Comparison of ENCODE assay signal across 35 cellular contexts in genomic region chr11:56740107-56740506, GRCh38. TPM values are rescaled to one million over a fixed set of nuclear protein-coding genes. Genes with fewer than 3 reads are reported as not detected.
"Had no signal": no experiment of that assay in that cellular context is flagged by ENCODE, and none has a peak within 500 bp of the region (broad histone marks: within the 10 kb centered on the region; RNA-seq: fewer than 3 reads in every experiment).

No MANE protein-coding gene starts in this region.

- H3K27ac Mint-ChIP-seq: activated CD4-positive, alpha-beta memory T cell treated with anti-CD3 and anti-CD28 coated beads for 36 hours; activated CD4-positive, alpha-beta T cell treated with anti-CD3 and anti-CD28 coated beads for 36 hours; activated CD4-positive, alpha-beta T cell treated with anti-CD3 and anti-CD28 coated beads, Interleukin-2, amount 10 ng/mL, durations not matched to agents 24 days and 14 days; activated CD8-positive, alpha-beta memory T cell treated with anti-CD3 and anti-CD28 coated beads, Interleukin-2, amount 10 ng/mL, durations not matched to agents 7 days and 5 days; activated CD8-positive, alpha-beta T cell treated with anti-CD3 and anti-CD28 coated beads, Interleukin-2, amount 10 ng/mL, durations not matched to agents 7 days and 5 days; activated naive CD4-positive, alpha-beta T cell treated with anti-CD3 and anti-CD28 coated beads, Interleukin-2, amount 10 ng/mL, durations not matched to agents 7 days and 5 days; activated naive CD4-positive, alpha-beta T cell treated with anti-CD3 and anti-CD28 coated beads, Interleukin-2, amount 50 U/mL, for 72 hours; activated naive CD8-positive, alpha-beta T cell treated with anti-CD3 and anti-CD28 coated beads, Interleukin-2, amount 10 ng/mL, durations not matched to agents 7 days and 5 days; activated T-cell treated with anti-CD3 and anti-CD28 coated beads, Interleukin-2, amount 50 U/mL, for 72 hours; brain; effector memory CD8-positive, alpha-beta T cell had no signal

- FAIRE-seq: colon had no signal

- H3K36me3 Mint-ChIP-seq: activated CD4-positive, alpha-beta memory T cell treated with anti-CD3 and anti-CD28 coated beads for 36 hours; activated CD8-positive, alpha-beta memory T cell treated with anti-CD3 and anti-CD28 coated beads, Interleukin-2, amount 10 ng/mL, durations not matched to agents 7 days and 5 days; activated naive CD4-positive, alpha-beta T cell treated with anti-CD3 and anti-CD28 coated beads, Interleukin-2, amount 10 ng/mL, durations not matched to agents 7 days and 5 days; activated naive CD4-positive, alpha-beta T cell treated with anti-CD3 and anti-CD28 coated beads, Interleukin-2, amount 50 U/mL, for 72 hours; activated naive CD8-positive, alpha-beta T cell treated with anti-CD3 and anti-CD28 coated beads, Interleukin-2, amount 10 ng/mL, durations not matched to agents 7 days and 5 days; brain had no signal

- H3K4me1 Mint-ChIP-seq: activated CD4-positive, alpha-beta T cell treated with anti-CD3 and anti-CD28 coated beads for 36 hours; activated CD4-positive, alpha-beta T cell treated with anti-CD3 and anti-CD28 coated beads, Interleukin-2, amount 10 ng/mL, durations not matched to agents 24 days and 14 days; activated CD8-positive, alpha-beta memory T cell treated with anti-CD3 and anti-CD28 coated beads, Interleukin-2, amount 10 ng/mL, durations not matched to agents 7 days and 5 days; activated naive CD4-positive, alpha-beta T cell treated with anti-CD3 and anti-CD28 coated beads, Interleukin-2, amount 10 ng/mL, durations not matched to agents 7 days and 5 days; activated naive CD8-positive, alpha-beta T cell treated with anti-CD3 and anti-CD28 coated beads, Interleukin-2, amount 10 ng/mL, durations not matched to agents 7 days and 5 days; brain; central memory CD8-positive, alpha-beta T cell had no signal

- H3K36me3 ChIP-seq: ascending aorta, breast epithelium, esophagus muscularis mucosa, gastrocnemius medialis, heart left ventricle had no signal

- DNase-seq: activated CD4-positive, alpha-beta memory T cell treated with anti-CD3 and anti-CD28 coated beads for 36 hours; activated CD4-positive, alpha-beta T cell treated with anti-CD3 and anti-CD28 coated beads for 36 hours; activated CD4-positive, alpha-beta T cell treated with anti-CD3 and anti-CD28 coated beads, Interleukin-2, amount 10 ng/mL, durations not matched to agents 24 days and 14 days; activated CD4-positive, CD25-positive, alpha-beta regulatory T cell; activated CD4-positive, CD25-positive, alpha-beta regulatory T cell treated with anti-CD3 and anti-CD28 coated beads, Interleukin-2, amount 50 U/mL, for 72 hours; activated CD8-positive, alpha-beta memory T cell treated with anti-CD3 and anti-CD28 coated beads, Interleukin-2, amount 10 ng/mL, durations not matched to agents 7 days and 5 days; activated CD8-positive, alpha-beta memory T cell treated with anti-CD3 and anti-CD28 coated beads, Interleukin-2, amount 50 U/mL, for 4 hours; activated CD8-positive, alpha-beta T cell treated with anti-CD3 and anti-CD28 coated beads, Interleukin-2, amount 10 ng/mL, durations not matched to agents 7 days and 5 days; activated gamma-delta T cell; activated naive CD4-positive, alpha-beta T cell; activated naive CD4-positive, alpha-beta T cell treated with anti-CD3 and anti-CD28 coated beads, Interleukin-2, amount 10 ng/mL, durations not matched to agents 7 days and 5 days; activated naive CD8-positive, alpha-beta T cell treated with anti-CD3 and anti-CD28 coated beads, Interleukin-2, amount 10 ng/mL, durations not matched to agents 7 days and 5 days; activated T-cell treated with anti-CD3 and anti-CD28 coated beads, Interleukin-2, amount 50 U/mL, for 1 hour; activated T-cell treated with anti-CD3 and anti-CD28 coated beads, Interleukin-2, amount 50 U/mL, for 72 hours; cortex of kidney; dermis blood vessel endothelial cell; effector CD4-positive, alpha-beta T cell; effector memory CD8-positive, alpha-beta T cell; erythroblast; foreskin keratinocyte; gastrocnemius medialis; glutamatergic neuron; heart left ventricle; T-helper 2 cell had no signal

- H3K9me3 ChIP-seq: ascending aorta, breast epithelium, esophagus muscularis mucosa, gastrocnemius medialis, heart left ventricle had no signal

- H3K4me1 ChIP-seq: ascending aorta, breast epithelium, esophagus muscularis mucosa, foreskin keratinocyte, gastrocnemius medialis, heart left ventricle had no signal

- H3K27me3 ChIP-seq: ascending aorta, breast epithelium, esophagus muscularis mucosa, foreskin keratinocyte, gastrocnemius medialis, heart left ventricle had no signal

- H3K27ac ChIP-seq: ascending aorta, breast epithelium, esophagus muscularis mucosa, foreskin keratinocyte, gastrocnemius medialis, heart left ventricle had no signal

- H3K27me3 Mint-ChIP-seq: activated CD4-positive, alpha-beta memory T cell treated with anti-CD3 and anti-CD28 coated beads for 36 hours; activated CD4-positive, alpha-beta T cell treated with anti-CD3 and anti-CD28 coated beads for 36 hours; activated CD4-positive, alpha-beta T cell treated with anti-CD3 and anti-CD28 coated beads, Interleukin-2, amount 10 ng/mL, durations not matched to agents 24 days and 14 days; activated CD8-positive, alpha-beta memory T cell treated with anti-CD3 and anti-CD28 coated beads, Interleukin-2, amount 10 ng/mL, durations not matched to agents 7 days and 5 days; activated naive CD4-positive, alpha-beta T cell treated with anti-CD3 and anti-CD28 coated beads, Interleukin-2, amount 10 ng/mL, durations not matched to agents 7 days and 5 days; activated naive CD8-positive, alpha-beta T cell treated with anti-CD3 and anti-CD28 coated beads, Interleukin-2, amount 10 ng/mL, durations not matched to agents 7 days and 5 days; brain; central memory CD8-positive, alpha-beta T cell; effector memory CD8-positive, alpha-beta T cell had no signal

- H3K9me3 Mint-ChIP-seq: activated CD4-positive, alpha-beta T cell treated with anti-CD3 and anti-CD28 coated beads, Interleukin-2, amount 10 ng/mL, durations not matched to agents 24 days and 14 days had no signal

- H3K4me3 ChIP-seq: ascending aorta, breast epithelium, esophagus muscularis mucosa, gastrocnemius medialis, heart left ventricle had no signal

- H3K4me3 Mint-ChIP-seq: activated CD4-positive, alpha-beta memory T cell treated with anti-CD3 and anti-CD28 coated beads for 36 hours; activated CD4-positive, alpha-beta T cell treated with anti-CD3 and anti-CD28 coated beads for 36 hours; activated CD4-positive, alpha-beta T cell treated with anti-CD3 and anti-CD28 coated beads, Interleukin-2, amount 10 ng/mL, durations not matched to agents 24 days and 14 days; activated CD8-positive, alpha-beta memory T cell treated with anti-CD3 and anti-CD28 coated beads, Interleukin-2, amount 10 ng/mL, durations not matched to agents 7 days and 5 days; activated CD8-positive, alpha-beta T cell treated with anti-CD3 and anti-CD28 coated beads, Interleukin-2, amount 10 ng/mL, durations not matched to agents 7 days and 5 days; activated naive CD4-positive, alpha-beta T cell treated with anti-CD3 and anti-CD28 coated beads, Interleukin-2, amount 10 ng/mL, durations not matched to agents 7 days and 5 days; activated naive CD8-positive, alpha-beta T cell treated with anti-CD3 and anti-CD28 coated beads, Interleukin-2, amount 10 ng/mL, durations not matched to agents 7 days and 5 days; activated T-cell treated with anti-CD3 and anti-CD28 coated beads, Interleukin-2, amount 50 U/mL, for 72 hours; brain; central memory CD8-positive, alpha-beta T cell; effector memory CD8-positive, alpha-beta T cell had no signal

RNA-seq across cellular contexts. Expression of gene OR9G4, which starts 8.4 kb away (rescaled TPM):
- total RNA-seq: activated CD4-positive, alpha-beta memory T cell treated with anti-CD3 and anti-CD28 coated beads for 36 hours; activated CD4-positive, alpha-beta T cell treated with anti-CD3 and anti-CD28 coated beads for 36 hours; activated CD4-positive, alpha-beta T cell treated with anti-CD3 and anti-CD28 coated beads, Interleukin-2, amount 10 ng/mL, durations not matched to agents 24 days and 14 days; activated CD8-positive, alpha-beta memory T cell treated with anti-CD3 and anti-CD28 coated beads for 36 hours; activated CD8-positive, alpha-beta memory T cell treated with anti-CD3 and anti-CD28 coated beads, Interleukin-2, amount 10 ng/mL, durations not matched to agents 7 days and 5 days; activated CD8-positive, alpha-beta T cell treated with anti-CD3 and anti-CD28 coated beads, Interleukin-2, amount 10 ng/mL, durations not matched to agents 7 days and 5 days; activated naive CD4-positive, alpha-beta T cell treated with anti-CD3 and anti-CD28 coated beads, Interleukin-2, amount 50 U/mL, for 72 hours; activated naive CD8-positive, alpha-beta T cell treated with anti-CD3 and anti-CD28 coated beads, Interleukin-2, amount 10 ng/mL, durations not matched to agents 7 days and 5 days; activated T-cell treated with anti-CD3 and anti-CD28 coated beads, Interleukin-2, amount 50 U/mL, for 72 hours; ascending aorta; breast epithelium; cardiac septum; chondrocyte; dermis blood vessel endothelial cell; esophagus muscularis mucosa; foreskin keratinocyte; gastrocnemius medialis; heart left ventricle; T-helper 1 cell treated with Interleukin-12 subunit alpha and Interleukin-12 subunit beta and Interleukin-4 antibody, amounts not matched to agents 30 ng/mL and 1 ng/mL, for 36 hours had no signal
- polyA plus RNA-seq: foreskin keratinocyte, heart left ventricle had no signal

RNA-seq across cellular contexts. Expression of gene OR9G1, which starts 41.2 kb away (rescaled TPM):
- total RNA-seq: activated CD4-positive, alpha-beta memory T cell treated with anti-CD3 and anti-CD28 coated beads for 36 hours; activated CD4-positive, alpha-beta T cell treated with anti-CD3 and anti-CD28 coated beads for 36 hours; activated CD4-positive, alpha-beta T cell treated with anti-CD3 and anti-CD28 coated beads, Interleukin-2, amount 10 ng/mL, durations not matched to agents 24 days and 14 days; activated CD8-positive, alpha-beta memory T cell treated with anti-CD3 and anti-CD28 coated beads for 36 hours; activated CD8-positive, alpha-beta memory T cell treated with anti-CD3 and anti-CD28 coated beads, Interleukin-2, amount 10 ng/mL, durations not matched to agents 7 days and 5 days; activated CD8-positive, alpha-beta T cell treated with anti-CD3 and anti-CD28 coated beads, Interleukin-2, amount 10 ng/mL, durations not matched to agents 7 days and 5 days; activated naive CD4-positive, alpha-beta T cell treated with anti-CD3 and anti-CD28 coated beads, Interleukin-2, amount 50 U/mL, for 72 hours; activated naive CD8-positive, alpha-beta T cell treated with anti-CD3 and anti-CD28 coated beads, Interleukin-2, amount 10 ng/mL, durations not matched to agents 7 days and 5 days; activated T-cell treated with anti-CD3 and anti-CD28 coated beads, Interleukin-2, amount 50 U/mL, for 72 hours; ascending aorta; breast epithelium; cardiac septum; chondrocyte; dermis blood vessel endothelial cell; esophagus muscularis mucosa; foreskin keratinocyte; gastrocnemius medialis; heart left ventricle; T-helper 1 cell treated with Interleukin-12 subunit alpha and Interleukin-12 subunit beta and Interleukin-4 antibody, amounts not matched to agents 30 ng/mL and 1 ng/mL, for 36 hours had no signal
- polyA plus RNA-seq: foreskin keratinocyte, heart left ventricle had no signal
